ENCODE assay signal across 1 cellular context in the genomic region with DNA sequence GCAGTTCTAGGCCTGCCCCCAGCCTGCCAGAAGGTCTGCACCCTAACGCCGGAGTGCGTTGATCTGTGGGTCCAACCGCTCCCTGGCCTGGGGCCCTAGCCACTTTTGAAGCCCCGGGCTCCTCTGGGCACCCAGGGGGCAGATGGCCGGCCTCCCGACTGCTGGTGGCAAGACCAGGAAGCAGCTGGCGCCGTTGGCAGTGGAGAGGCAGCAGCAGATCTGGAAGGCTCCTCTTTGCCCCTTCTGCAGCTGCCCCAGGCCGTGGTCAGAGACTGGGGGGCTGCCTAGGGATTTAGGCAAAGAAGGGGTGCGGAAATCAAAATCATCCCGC.
TF ChIP-seq lines count a peak whose summit lies in the region.

No MANE protein-coding gene starts in this region.

TF ChIP-seq in liver, 16 proteins besides CTCF, POLR2A, EP300 and RAD21 (continued from another document):
- TF ChIP-seq, protein P1, sequence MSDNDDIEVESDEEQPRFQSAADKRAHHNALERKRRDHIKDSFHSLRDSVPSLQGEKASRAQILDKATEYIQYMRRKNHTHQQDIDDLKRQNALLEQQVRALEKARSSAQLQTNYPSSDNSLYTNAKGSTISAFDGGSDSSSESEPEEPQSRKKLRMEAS (IDR thresholded peaks at IDR 0.05) = no peak
- TF ChIP-seq RXRA (IDR thresholded peaks at IDR 0.05) = no peak
- TF ChIP-seq TAF1 (conservative IDR thresholded peaks at IDR 0.05) = no peak
- TF ChIP-seq, protein P2, sequence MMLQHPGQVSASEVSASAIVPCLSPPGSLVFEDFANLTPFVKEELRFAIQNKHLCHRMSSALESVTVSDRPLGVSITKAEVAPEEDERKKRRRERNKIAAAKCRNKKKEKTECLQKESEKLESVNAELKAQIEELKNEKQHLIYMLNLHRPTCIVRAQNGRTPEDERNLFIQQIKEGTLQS (IDR thresholded peaks at IDR 0.05) = no peak
- TF ChIP-seq, protein P3, sequence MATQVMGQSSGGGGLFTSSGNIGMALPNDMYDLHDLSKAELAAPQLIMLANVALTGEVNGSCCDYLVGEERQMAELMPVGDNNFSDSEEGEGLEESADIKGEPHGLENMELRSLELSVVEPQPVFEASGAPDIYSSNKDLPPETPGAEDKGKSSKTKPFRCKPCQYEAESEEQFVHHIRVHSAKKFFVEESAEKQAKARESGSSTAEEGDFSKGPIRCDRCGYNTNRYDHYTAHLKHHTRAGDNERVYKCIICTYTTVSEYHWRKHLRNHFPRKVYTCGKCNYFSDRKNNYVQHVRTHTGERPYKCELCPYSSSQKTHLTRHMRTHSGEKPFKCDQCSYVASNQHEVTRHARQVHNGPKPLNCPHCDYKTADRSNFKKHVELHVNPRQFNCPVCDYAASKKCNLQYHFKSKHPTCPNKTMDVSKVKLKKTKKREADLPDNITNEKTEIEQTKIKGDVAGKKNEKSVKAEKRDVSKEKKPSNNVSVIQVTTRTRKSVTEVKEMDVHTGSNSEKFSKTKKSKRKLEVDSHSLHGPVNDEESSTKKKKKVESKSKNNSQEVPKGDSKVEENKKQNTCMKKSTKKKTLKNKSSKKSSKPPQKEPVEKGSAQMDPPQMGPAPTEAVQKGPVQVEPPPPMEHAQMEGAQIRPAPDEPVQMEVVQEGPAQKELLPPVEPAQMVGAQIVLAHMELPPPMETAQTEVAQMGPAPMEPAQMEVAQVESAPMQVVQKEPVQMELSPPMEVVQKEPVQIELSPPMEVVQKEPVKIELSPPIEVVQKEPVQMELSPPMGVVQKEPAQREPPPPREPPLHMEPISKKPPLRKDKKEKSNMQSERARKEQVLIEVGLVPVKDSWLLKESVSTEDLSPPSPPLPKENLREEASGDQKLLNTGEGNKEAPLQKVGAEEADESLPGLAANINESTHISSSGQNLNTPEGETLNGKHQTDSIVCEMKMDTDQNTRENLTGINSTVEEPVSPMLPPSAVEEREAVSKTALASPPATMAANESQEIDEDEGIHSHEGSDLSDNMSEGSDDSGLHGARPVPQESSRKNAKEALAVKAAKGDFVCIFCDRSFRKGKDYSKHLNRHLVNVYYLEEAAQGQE (IDR thresholded peaks at IDR 0.05) = no peak
- TF ChIP-seq, protein P4, sequence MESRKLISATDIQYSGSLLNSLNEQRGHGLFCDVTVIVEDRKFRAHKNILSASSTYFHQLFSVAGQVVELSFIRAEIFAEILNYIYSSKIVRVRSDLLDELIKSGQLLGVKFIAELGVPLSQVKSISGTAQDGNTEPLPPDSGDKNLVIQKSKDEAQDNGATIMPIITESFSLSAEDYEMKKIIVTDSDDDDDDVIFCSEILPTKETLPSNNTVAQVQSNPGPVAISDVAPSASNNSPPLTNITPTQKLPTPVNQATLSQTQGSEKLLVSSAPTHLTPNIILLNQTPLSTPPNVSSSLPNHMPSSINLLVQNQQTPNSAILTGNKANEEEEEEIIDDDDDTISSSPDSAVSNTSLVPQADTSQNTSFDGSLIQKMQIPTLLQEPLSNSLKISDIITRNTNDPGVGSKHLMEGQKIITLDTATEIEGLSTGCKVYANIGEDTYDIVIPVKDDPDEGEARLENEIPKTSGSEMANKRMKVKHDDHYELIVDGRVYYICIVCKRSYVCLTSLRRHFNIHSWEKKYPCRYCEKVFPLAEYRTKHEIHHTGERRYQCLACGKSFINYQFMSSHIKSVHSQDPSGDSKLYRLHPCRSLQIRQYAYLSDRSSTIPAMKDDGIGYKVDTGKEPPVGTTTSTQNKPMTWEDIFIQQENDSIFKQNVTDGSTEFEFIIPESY (IDR thresholded peaks at IDR 0.05) = no peak
- TF ChIP-seq NR2F2 (IDR thresholded peaks at IDR 0.05) = no peak
